In the genomic region with DNA sequence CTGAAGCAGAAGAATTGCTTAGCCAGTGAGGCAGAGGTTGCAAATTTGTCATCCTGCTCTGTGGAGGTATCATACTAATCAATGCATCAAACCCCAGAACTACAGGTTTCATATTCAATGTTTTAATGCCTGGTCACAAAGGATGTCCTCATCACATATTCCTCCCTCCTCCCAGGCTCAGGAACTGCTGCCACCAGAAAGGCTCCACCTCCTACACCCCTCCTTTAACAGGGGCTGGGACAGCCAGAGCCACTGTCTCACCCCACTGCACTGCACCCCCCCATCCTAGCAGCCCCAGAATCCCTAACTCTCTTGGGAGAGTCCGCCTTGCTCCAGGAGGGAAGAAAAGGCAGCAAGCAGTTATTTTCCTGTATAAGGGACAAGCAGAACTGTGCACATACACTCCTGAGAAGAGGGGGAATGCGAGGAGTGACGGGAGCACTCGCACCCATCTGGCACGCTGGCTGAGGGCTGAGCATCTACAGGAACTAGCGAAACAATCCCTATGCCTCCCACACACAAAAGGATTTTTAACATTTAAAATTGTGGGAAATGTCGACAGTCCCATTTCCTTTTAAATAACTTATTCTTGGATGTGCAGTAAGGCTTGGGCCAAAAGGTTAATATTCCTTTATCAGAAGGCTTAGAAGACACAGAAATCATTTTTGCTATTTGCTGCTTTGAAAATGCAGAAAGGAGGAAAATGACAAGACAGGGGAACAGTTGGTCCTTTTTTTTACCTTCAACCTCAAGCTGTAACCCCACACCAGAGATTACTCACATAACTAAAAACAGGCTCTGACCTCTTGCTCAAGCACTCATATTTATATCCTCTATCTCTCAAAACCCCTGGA, we compare ENCODE assay signal across 2 cellular contexts.
TF ChIP-seq lines count a peak whose summit lies in the region.

No MANE protein-coding gene starts in this region.

TF ChIP-seq in A549, 52 proteins besides CTCF, POLR2A, EP300 and RAD21 (continued from another document):
- TF ChIP-seq, protein P1, sequence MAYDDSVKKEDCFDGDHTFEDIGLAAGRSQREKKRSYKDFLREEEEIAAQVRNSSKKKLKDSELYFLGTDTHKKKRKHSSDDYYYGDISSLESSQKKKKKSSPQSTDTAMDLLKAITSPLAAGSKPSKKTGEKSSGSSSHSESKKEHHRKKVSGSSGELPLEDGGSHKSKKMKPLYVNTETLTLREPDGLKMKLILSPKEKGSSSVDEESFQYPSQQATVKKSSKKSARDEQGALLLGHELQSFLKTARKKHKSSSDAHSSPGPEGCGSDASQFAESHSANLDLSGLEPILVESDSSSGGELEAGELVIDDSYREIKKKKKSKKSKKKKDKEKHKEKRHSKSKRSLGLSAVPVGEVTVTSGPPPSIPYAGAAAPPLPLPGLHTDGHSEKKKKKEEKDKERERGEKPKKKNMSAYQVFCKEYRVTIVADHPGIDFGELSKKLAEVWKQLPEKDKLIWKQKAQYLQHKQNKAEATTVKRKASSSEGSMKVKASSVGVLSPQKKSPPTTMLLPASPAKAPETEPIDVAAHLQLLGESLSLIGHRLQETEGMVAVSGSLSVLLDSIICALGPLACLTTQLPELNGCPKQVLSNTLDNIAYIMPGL (CRISPR knock-in tag; IDR thresholded peaks at IDR 0.05; ENCODE audit: borderline replicate concordance) = no peak
- TF ChIP-seq ZSCAN20 (CRISPR knock-in tag; IDR thresholded peaks at IDR 0.05) (no peak), HOXB5 (CRISPR knock-in tag; IDR thresholded peaks at IDR 0.05) (no peak), BHLHE40 (IDR thresholded peaks at IDR 0.05; ENCODE audit: low read depth, low read length) (no peak), SMC3 (IDR thresholded peaks at IDR 0.05) (no peak), PHF8 (IDR thresholded peaks at IDR 0.05; ENCODE audit: borderline replicate concordance, low read depth) (no peak), ESRRA (IDR thresholded peaks at IDR 0.05; ENCODE audit: borderline replicate concordance, low read length) (no peak), HDAC2 (IDR thresholded peaks at IDR 0.05) (no peak), JUNB (IDR thresholded peaks at IDR 0.05) (no peak), MAFK (IDR thresholded peaks at IDR 0.05; ENCODE audit: partially characterized antibody) (no peak), SREBF2 (IDR thresholded peaks at IDR 0.05) (no peak), MAZ (IDR thresholded peaks at IDR 0.05; ENCODE audit: borderline replicate concordance, low read depth, low read length) (no peak), GATA3 (IDR thresholded peaks at IDR 0.05; ENCODE audit: borderline replicate concordance) (no peak), RCOR1 (IDR thresholded peaks at IDR 0.05; ENCODE audit: low read depth, low read length) (no peak), FOSL2 (IDR thresholded peaks at IDR 0.05) (no peak), FOSL2 (CRISPR knock-in tag; IDR thresholded peaks at IDR 0.05) (no peak), E2F6 (IDR thresholded peaks at IDR 0.05; ENCODE audit: borderline replicate concordance, low read depth) (no peak)
- TF ChIP-seq, protein P2, sequence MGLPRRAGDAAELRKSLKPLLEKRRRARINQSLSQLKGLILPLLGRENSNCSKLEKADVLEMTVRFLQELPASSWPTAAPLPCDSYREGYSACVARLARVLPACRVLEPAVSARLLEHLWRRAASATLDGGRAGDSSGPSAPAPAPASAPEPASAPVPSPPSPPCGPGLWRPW (IDR thresholded peaks at IDR 0.05) = no peak

TF ChIP-seq in HepG2, 621 proteins besides CTCF, POLR2A, EP300 and RAD21 (continued from another document):
- TF ChIP-seq MED8 (CRISPR knock-in tag; IDR thresholded peaks at IDR 0.05; ENCODE audit: insufficient replicate concordance) (no peak), U2AF1 (optimal IDR thresholded peaks at IDR 0.05; ENCODE audit: low read depth, low read length) (no peak), BRCA1 (CRISPR knock-in tag; IDR thresholded peaks at IDR 0.05) (no peak), ZNF639 (CRISPR knock-in tag; conservative IDR thresholded peaks at IDR 0.05) (no peak), HDAC1 (CRISPR knock-in tag; IDR thresholded peaks at IDR 0.05) (no peak), MBD4 (IDR thresholded peaks at IDR 0.05; ENCODE audit: borderline replicate concordance, low read length) (no peak), NFYC (CRISPR knock-in tag; IDR thresholded peaks at IDR 0.05) (no peak), ZFP90 (CRISPR knock-in tag; IDR thresholded peaks at IDR 0.05; ENCODE audit: borderline replicate concordance) (no peak), ZNF33A (CRISPR knock-in tag; IDR thresholded peaks at IDR 0.05; ENCODE audit: borderline replicate concordance) (no peak), GZF1 (CRISPR knock-in tag; IDR thresholded peaks at IDR 0.05) (no peak), ZNF562 (CRISPR knock-in tag; IDR thresholded peaks at IDR 0.05; ENCODE audit: borderline replicate concordance) (no peak)
- TF ChIP-seq, protein P3, sequence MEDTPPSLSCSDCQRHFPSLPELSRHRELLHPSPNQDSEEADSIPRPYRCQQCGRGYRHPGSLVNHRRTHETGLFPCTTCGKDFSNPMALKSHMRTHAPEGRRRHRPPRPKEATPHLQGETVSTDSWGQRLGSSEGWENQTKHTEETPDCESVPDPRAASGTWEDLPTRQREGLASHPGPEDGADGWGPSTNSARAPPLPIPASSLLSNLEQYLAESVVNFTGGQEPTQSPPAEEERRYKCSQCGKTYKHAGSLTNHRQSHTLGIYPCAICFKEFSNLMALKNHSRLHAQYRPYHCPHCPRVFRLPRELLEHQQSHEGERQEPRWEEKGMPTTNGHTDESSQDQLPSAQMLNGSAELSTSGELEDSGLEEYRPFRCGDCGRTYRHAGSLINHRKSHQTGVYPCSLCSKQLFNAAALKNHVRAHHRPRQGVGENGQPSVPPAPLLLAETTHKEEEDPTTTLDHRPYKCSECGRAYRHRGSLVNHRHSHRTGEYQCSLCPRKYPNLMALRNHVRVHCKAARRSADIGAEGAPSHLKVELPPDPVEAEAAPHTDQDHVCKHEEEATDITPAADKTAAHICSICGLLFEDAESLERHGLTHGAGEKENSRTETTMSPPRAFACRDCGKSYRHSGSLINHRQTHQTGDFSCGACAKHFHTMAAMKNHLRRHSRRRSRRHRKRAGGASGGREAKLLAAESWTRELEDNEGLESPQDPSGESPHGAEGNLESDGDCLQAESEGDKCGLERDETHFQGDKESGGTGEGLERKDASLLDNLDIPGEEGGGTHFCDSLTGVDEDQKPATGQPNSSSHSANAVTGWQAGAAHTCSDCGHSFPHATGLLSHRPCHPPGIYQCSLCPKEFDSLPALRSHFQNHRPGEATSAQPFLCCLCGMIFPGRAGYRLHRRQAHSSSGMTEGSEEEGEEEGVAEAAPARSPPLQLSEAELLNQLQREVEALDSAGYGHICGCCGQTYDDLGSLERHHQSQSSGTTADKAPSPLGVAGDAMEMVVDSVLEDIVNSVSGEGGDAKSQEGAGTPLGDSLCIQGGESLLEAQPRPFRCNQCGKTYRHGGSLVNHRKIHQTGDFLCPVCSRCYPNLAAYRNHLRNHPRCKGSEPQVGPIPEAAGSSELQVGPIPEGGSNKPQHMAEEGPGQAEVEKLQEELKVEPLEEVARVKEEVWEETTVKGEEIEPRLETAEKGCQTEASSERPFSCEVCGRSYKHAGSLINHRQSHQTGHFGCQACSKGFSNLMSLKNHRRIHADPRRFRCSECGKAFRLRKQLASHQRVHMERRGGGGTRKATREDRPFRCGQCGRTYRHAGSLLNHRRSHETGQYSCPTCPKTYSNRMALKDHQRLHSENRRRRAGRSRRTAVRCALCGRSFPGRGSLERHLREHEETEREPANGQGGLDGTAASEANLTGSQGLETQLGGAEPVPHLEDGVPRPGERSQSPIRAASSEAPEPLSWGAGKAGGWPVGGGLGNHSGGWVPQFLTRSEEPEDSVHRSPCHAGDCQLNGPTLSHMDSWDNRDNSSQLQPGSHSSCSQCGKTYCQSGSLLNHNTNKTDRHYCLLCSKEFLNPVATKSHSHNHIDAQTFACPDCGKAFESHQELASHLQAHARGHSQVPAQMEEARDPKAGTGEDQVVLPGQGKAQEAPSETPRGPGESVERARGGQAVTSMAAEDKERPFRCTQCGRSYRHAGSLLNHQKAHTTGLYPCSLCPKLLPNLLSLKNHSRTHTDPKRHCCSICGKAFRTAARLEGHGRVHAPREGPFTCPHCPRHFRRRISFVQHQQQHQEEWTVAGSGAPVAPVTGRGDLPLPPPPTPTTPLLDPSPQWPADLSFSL (CRISPR knock-in tag; IDR thresholded peaks at IDR 0.05) = no peak
- TF ChIP-seq, protein P4, sequence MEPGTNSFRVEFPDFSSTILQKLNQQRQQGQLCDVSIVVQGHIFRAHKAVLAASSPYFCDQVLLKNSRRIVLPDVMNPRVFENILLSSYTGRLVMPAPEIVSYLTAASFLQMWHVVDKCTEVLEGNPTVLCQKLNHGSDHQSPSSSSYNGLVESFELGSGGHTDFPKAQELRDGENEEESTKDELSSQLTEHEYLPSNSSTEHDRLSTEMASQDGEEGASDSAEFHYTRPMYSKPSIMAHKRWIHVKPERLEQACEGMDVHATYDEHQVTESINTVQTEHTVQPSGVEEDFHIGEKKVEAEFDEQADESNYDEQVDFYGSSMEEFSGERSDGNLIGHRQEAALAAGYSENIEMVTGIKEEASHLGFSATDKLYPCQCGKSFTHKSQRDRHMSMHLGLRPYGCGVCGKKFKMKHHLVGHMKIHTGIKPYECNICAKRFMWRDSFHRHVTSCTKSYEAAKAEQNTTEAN (CRISPR knock-in tag; conservative IDR thresholded peaks at IDR 0.05) = no peak
